In genomic region chr3:183385698-183386590, GRCh38 we compare ENCODE assay signal across 9 cellular contexts. TPM values are rescaled to one million over a fixed set of nuclear protein-coding genes. Genes with fewer than 3 reads are reported as not detected.
A peak's percentile ranks its signal among the peaks of the same experiment; 100 is the strongest.
DNase-seq lines count a peak whose midpoint lies in the region; ATAC-seq and TF ChIP-seq lines count a peak whose summit lies in the region.
"Had no signal": no experiment of that assay in that cellular context is flagged by ENCODE, and none has a peak within 500 bp of the region (broad histone marks: within the 10 kb centered on the region; RNA-seq: fewer than 3 reads in every experiment).

No MANE protein-coding gene starts in this region.

- no peak for TF ChIP-seq POLR2A in NB4 (IDR thresholded peaks at IDR 0.05; ENCODE audit: extremely low read depth, insufficient read length)

- intact Hi-C loops in right cardiac atrium (cut with DNase I), result loop anchor here in 3 of 4 donors (2.0 to 5.0 kb wide), 3 partner anchors 201 to 269 kb away; no protein-coding TSS in a partner anchor

- no peaks in the 10 kb centered on the region for H3F3A ChIP-seq in SU-DHL-6 (ENCODE audit: insufficient read depth)

- no peaks in the 10 kb centered on the region for H3K9me2 ChIP-seq in SU-DHL-6 (replicated peaks; ENCODE audit: insufficient read depth, low read length)

- no peaks in the 10 kb centered on the region for H3K36me3 ChIP-seq in SU-DHL-6 (ENCODE audit: low read length)
- H3K36me3 ChIP-seq in MG63, result no peaks in the 10 kb centered on the region
- H3K36me3 ChIP-seq: SJSA1 had no signal

- no peaks in the 10 kb centered on the region for H3K79me2 ChIP-seq in SU-DHL-6 (ENCODE audit: insufficient read depth, low read length)

- no peak overlapping the region for H3K9ac ChIP-seq in SU-DHL-6 (ENCODE audit: low read length)

- DNase-seq in D341Med (ENCODE audit: low spot score), result peak; percentile 66
- DNase-seq in NB4 (ENCODE audit: low read depth), result peak; percentile 79
- no peak for DNase-seq in right cardiac atrium
- peak; percentile 81 for DNase-seq in retina
- DNase-seq in MG63, result no peak

- ATAC-seq in GM21717 (IDR thresholded peaks at IDR 0.05; ENCODE audit: unreplicated experiment), result peak; percentile 55
- ATAC-seq in right cardiac atrium, result peak; percentile 74 to 84

- H3K4me2 ChIP-seq in SU-DHL-6 (ENCODE audit: low read depth, low read length, poor library complexity, severe bottlenecking), result no peak overlapping the region

- no peak overlapping the region for H2AFZ ChIP-seq in SU-DHL-6 (ENCODE audit: low read depth, low read length, severe bottlenecking)

- H4K20me1 ChIP-seq in SU-DHL-6 (ENCODE audit: low read depth, low read length), result no peaks in the 10 kb centered on the region

- TF ChIP-seq CTCF in NB4 (IDR thresholded peaks at IDR 0.05; ENCODE audit: low read depth, low read length) (peak; percentile 62), SU-DHL-6 (IDR thresholded peaks at IDR 0.05; ENCODE audit: insufficient read depth, low read length, poor library complexity, severe bottlenecking) (peak; percentile 72)

- H3K27me3 ChIP-seq in SU-DHL-6 (ENCODE audit: low read length), result no peaks in the 10 kb centered on the region
- H3K27me3 ChIP-seq in right cardiac atrium (ENCODE audit: control insufficient read depth, insufficient read depth), result no peaks in the 10 kb centered on the region
- H3K27me3 ChIP-seq in MG63, result peaks cover 2% of the 10 kb centered on the region; the same call in 1 of the 2 replicates
- H3K27me3 ChIP-seq: SJSA1 had no signal

- H3K4me3 ChIP-seq in NB4 (ENCODE audit: low read depth, low read length) (no peak overlapping the region), SU-DHL-6 (ENCODE audit: insufficient read depth, low read length, poor library complexity, severe bottlenecking) (no peak overlapping the region), right cardiac atrium (ENCODE audit: low read length) (no peak overlapping the region), MG63 (no peak overlapping the region)
- H3K4me3 ChIP-seq: SJSA1 had no signal

- H3K9me3 ChIP-seq in SU-DHL-6 (ENCODE audit: insufficient read depth, low read length) (no peaks in the 10 kb centered on the region), right cardiac atrium (ENCODE audit: control insufficient read depth, low read length) (no peaks in the 10 kb centered on the region), MG63 (no peaks in the 10 kb centered on the region)
- H3K9me3 ChIP-seq: SJSA1 had no signal

- WGBS in right cardiac atrium, result 55% methylated on average over 11 of the region's 11 CpGs

- no peaks in the 10 kb centered on the region for H3K4me1 ChIP-seq in right cardiac atrium (ENCODE audit: control insufficient read depth, insufficient read depth, low read length)
- H3K4me1 ChIP-seq: SJSA1 had no signal

- H3K27ac ChIP-seq in SU-DHL-6 (ENCODE audit: low read depth, low read length) (no peak overlapping the region), angular gyrus (ENCODE audit: low read depth, low read length) (peak overlapping the region; percentile 72), right cardiac atrium (ENCODE audit: low read length) (no peak overlapping the region)
- H3K27ac ChIP-seq: SJSA1 had no signal

RNA-seq across cellular contexts. Expression of gene MCF2L2, which starts 42.5 kb away (rescaled TPM):
- total RNA-seq in right cardiac atrium, result under 1 TPM in 2 of 4 donors, not detected in 2; 0.23 to 0.32 TPM
- 0.07 TPM for polyA plus RNA-seq in right cardiac atrium
- total RNA-seq in MG63 (2014; rRNA removed; shearing (Covaris generic); ENCODE audit: low replicate concordance), result not detected in 2 replicates

Comparison
In these comparisons a context has a peak if more than half of its experiments do, and no peak if none do; other contexts are left out.
1. DNase-seq: peak in D341Med (single experiment), NB4 (single experiment) and retina (single experiment); none in right cardiac atrium (0 of 3) and MG63 (single experiment).